ENCODE assay signal across 19 cellular contexts in the genomic region with DNA sequence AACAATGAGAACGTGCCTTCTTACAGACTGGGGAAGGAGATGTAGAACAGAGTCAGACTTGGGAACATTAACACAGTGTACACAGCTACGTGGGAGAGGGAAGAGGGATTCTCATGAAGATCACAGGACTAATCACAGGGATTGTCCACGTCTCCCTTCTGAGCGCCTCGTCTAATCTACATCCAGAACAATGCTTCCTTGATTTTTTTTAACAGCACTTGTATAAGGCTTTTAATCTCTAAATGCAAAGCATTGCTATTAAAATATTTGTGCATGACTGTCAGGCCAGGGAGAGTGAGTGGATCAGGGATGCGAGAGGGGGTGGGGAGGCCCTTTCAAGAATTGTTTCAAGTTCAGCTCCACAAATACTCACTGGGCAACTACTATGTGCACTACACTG.
"Had no signal": no experiment of that assay in that cellular context is flagged by ENCODE, and none has a peak within 500 bp of the region (broad histone marks: within the 10 kb centered on the region; RNA-seq: fewer than 3 reads in every experiment).

No MANE protein-coding gene starts in this region.

- ATAC-seq: activated T-cell treated with anti-CD3 and anti-CD28 coated beads, Interleukin-2, amount 50 U/mL, for 72 hours; gastroesophageal sphincter; T-helper 17 cell had no signal

- H3K36me3 ChIP-seq: esophagus squamous epithelium, gastroesophageal sphincter, spleen, thoracic aorta, upper lobe of left lung had no signal

- H3K27ac ChIP-seq: coronary artery, esophagus squamous epithelium, gastroesophageal sphincter, spleen, thoracic aorta, upper lobe of left lung had no signal

- H3K9me3 ChIP-seq: esophagus squamous epithelium, gastroesophageal sphincter, spleen, thoracic aorta, upper lobe of left lung had no signal

- H3K4me3 ChIP-seq: coronary artery, esophagus squamous epithelium, gastroesophageal sphincter, spleen, thoracic aorta, upper lobe of left lung had no signal

- DNase-seq: activated CD4-positive, alpha-beta memory T cell treated with anti-CD3 and anti-CD28 coated beads, Interleukin-2, amount 10 ng/mL, durations not matched to agents 7 days and 5 days; activated CD4-positive, alpha-beta T cell treated with anti-CD3 and anti-CD28 coated beads for 48 hours; activated effector memory CD4-positive, alpha-beta T cell treated with Interleukin-2 at 50 U/mL for 16 hours; activated naive CD4-positive, alpha-beta T cell treated with anti-CD3 and anti-CD28 coated beads for 36 hours; activated naive CD8-positive, alpha-beta T cell treated with anti-CD3 and anti-CD28 coated beads, Interleukin-2, amount 10 ng/mL, durations not matched to agents 7 days and 5 days; activated T-cell treated with anti-CD3 and anti-CD28 coated beads, Interleukin-2, amount 50 U/mL, for 72 hours; amygdala; cerebellar nuclear complex; esophagus squamous epithelium; head of caudate nucleus; retina; spleen; stimulated activated CD4-positive, alpha-beta T cell treated with anti-CD3 and anti-CD28 coated beads, Interleukin-4, amount 100 ng/mL, for 1 hour; stimulated activated naive CD4-positive, alpha-beta T cell; T-helper 17 cell; upper lobe of left lung had no signal

- H3K27me3 ChIP-seq: esophagus squamous epithelium, gastroesophageal sphincter, spleen, upper lobe of left lung had no signal

- H3K4me1 ChIP-seq: gastroesophageal sphincter, spleen had no signal
